29 cellular contexts compared by ENCODE assay signal in the genomic region with DNA sequence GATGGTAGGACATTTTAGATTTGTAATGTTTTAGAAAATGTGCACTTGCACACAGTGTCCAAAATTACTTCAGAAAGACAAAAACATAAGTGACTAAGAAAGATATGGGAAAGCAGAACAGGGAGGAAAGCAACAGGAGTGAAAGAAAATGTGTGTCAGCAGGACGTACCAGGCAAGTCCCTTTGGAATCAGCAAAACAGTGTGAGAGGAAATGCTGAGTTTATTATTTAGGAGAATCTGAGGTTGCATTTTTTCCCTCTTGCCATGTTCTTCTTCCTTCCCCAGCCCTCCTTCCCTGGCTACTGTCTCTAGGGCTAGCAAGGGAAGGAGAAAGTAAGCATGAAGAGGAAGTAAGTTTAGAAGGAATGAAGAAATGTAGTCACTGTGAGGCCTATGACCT.
DNase-seq lines count a peak whose midpoint lies in the region; ATAC-seq, FAIRE-seq and TF ChIP-seq lines count a peak whose summit lies in the region.
"Had no signal": no experiment of that assay in that cellular context is flagged by ENCODE, and none has a peak within 500 bp of the region (broad histone marks: within the 10 kb centered on the region; RNA-seq: fewer than 3 reads in every experiment).

No MANE protein-coding gene starts in this region.

- H4K91ac ChIP-seq in H1 (replicated peaks; ENCODE audit: insufficient read length, low read length), result no peak overlapping the region

- intact Hi-C loops in Right ventricle myocardium inferior (cut with DNase I) (no loop called here), cardiac septum (cut with DNase I) (no loop called here), right lobe of liver (cut with DNase I) (no loop called here), natural killer cell (cut with micrococcal nuclease) (no loop called here)

- H3K27me3 Mint-ChIP-seq in natural killer cell (ENCODE audit: low read depth in 2 of 2), result peaks cover 32 to 48% of the 10 kb centered on the region in 2 donors

- no peak overlapping the region for H2BK15ac ChIP-seq in H1 (ENCODE audit: low read length)

- H3K23ac ChIP-seq in H1 (ENCODE audit: insufficient read length), result no peak overlapping the region

- no peaks in the 10 kb centered on the region for H3K79me1 ChIP-seq in H1 (ENCODE audit: low read depth, low read length)

- no peaks in the 10 kb centered on the region for H3K36me3 Mint-ChIP-seq in natural killer cell
- H3K36me3 Mint-ChIP-seq: IgD-negative memory B cell, mesothelial cell of epicardium had no signal

- DNase-seq in Right ventricle myocardium inferior (ENCODE audit: missing footprints), result no peak
- no peak for DNase-seq in cardiac septum (ENCODE audit: low spot score)
- no peak for DNase-seq in H1 (ENCODE audit: low read depth in 1 of 2, low spot score in 2 of 2)
- no peak for DNase-seq in right lobe of liver
- DNase-seq in NCI-H187 (lab: John Stamatoyannopoulos, UW), result no peak
- no peak for DNase-seq in dedifferentiated amniotic fluid mesenchymal stem cell (ENCODE audit: extremely low spot score)
- no peak for DNase-seq in natural killer cell
- no peak for DNase-seq in NCI-H524 (lab: John Stamatoyannopoulos, UW)
- DNase-seq: 8988T; activated CD4-positive, alpha-beta T cell treated with anti-CD3 and anti-CD28 coated beads, Interleukin-2, amount 50 U/mL, for 4 hours; activated gamma-delta T cell; activated T-cell treated with anti-CD3 and anti-CD28 coated beads for 4 hours; BE2C; Caco-2; foreskin keratinocyte; islet precursor cell; NCI-H187 treated with DMSO at 0.1 percent for 48 hours; NCI-H82; PC-9; SJCRH30; stimulated activated CD4-positive, alpha-beta T cell treated with anti-CD3 and anti-CD28 coated beads, Interleukin-4, amount 100 ng/mL, for 1 hour; T-helper 17 cell had no signal

- H3K27me3 ChIP-seq in H1 (replicated peaks in 1 of 4; ENCODE audit: control insufficient read depth in 3 of 4, extremely low read depth in 1 of 4, insufficient read depth in 3 of 4, low read length in 3 of 4) (no peaks in the 10 kb centered on the region), right lobe of liver (no peaks in the 10 kb centered on the region)
- H3K27me3 ChIP-seq: BE2C, foreskin keratinocyte had no signal

- H2BK5ac ChIP-seq in H1 (ENCODE audit: low read depth, low read length), result no peak overlapping the region

- no peaks in the 10 kb centered on the region for H3K23me2 ChIP-seq in H1 (ENCODE audit: low read depth, low read length)

- no peaks in the 10 kb centered on the region for H3K4me1 Mint-ChIP-seq in natural killer cell
- H3K4me1 Mint-ChIP-seq: IgD-negative memory B cell, mesothelial cell of epicardium, T-helper 17 cell had no signal

- no peak overlapping the region for H3K4me2 ChIP-seq in H1 (ENCODE audit: insufficient read depth in 1 of 2, low read depth in 2 of 2, low read length in 2 of 2)
- H3K4me2 ChIP-seq: PC-9, smooth muscle cell had no signal

- TF ChIP-seq CTCF in H1 (IDR thresholded peaks at IDR 0.05; ENCODE audit: control extremely low read depth in 1 of 3, insufficient read depth in 1 of 3, low read depth in 1 of 3, low read length in 3 of 3) (no peak), right lobe of liver (IDR thresholded peaks at IDR 0.05) (no peak), natural killer cell (IDR thresholded peaks at IDR 0.05) (no peak)

- FAIRE-seq in H1 (lab: Jason Lieb, UNC), result no peak
- FAIRE-seq: bronchial epithelial cell had no signal

- H3K9me3 ChIP-seq in H1 (ENCODE audit: insufficient read depth in 2 of 2, low read depth in 1 of 2, low read length in 1 of 2), result no peaks in the 10 kb centered on the region
- peaks cover 0 to 3% (median 0%) of the 10 kb centered on the region in 4 donors for H3K9me3 ChIP-seq in right lobe of liver
- H3K9me3 ChIP-seq: BE2C, Caco-2, prostate gland had no signal

- TF ChIP-seq EP300 in H1 (IDR thresholded peaks at IDR 0.05; ENCODE audit: borderline replicate concordance in 1 of 2, low read depth in 2 of 2, low read length in 2 of 2), result no peak

- no peak overlapping the region for H4K8ac ChIP-seq in H1 (ENCODE audit: extremely low read depth, insufficient read depth, low read length)

- no peak overlapping the region for H3K9ac ChIP-seq in H1 (replicated peaks in 1 of 4; ENCODE audit: extremely low read depth in 1 of 4, low read depth in 3 of 4, low read length in 3 of 4)

- H3K27ac ChIP-seq in H1 (ENCODE audit: low read depth, low read length), result no peak overlapping the region
- no peak overlapping the region for H3K27ac ChIP-seq in right lobe of liver
- H3K27ac ChIP-seq: foreskin keratinocyte, PC-9, prostate gland, SJCRH30, VCaP had no signal

- H3K9me3 Mint-ChIP-seq in natural killer cell, result no peaks in the 10 kb centered on the region

- H3K79me2 ChIP-seq in H1 (ENCODE audit: control insufficient read depth in 1 of 2, insufficient read depth in 2 of 2, low read length in 2 of 2), result no peaks in the 10 kb centered on the region

- H3K4me3 ChIP-seq in H1 (ENCODE audit: extremely low read depth in 1 of 4, insufficient read depth in 2 of 4, low read depth in 3 of 4, low read length in 4 of 4) (no peak overlapping the region), right lobe of liver (no peak overlapping the region)
- H3K4me3 ChIP-seq: PC-9, prostate gland, SJCRH30, smooth muscle cell had no signal

- 80% methylated on average over 1 of the region's 1 CpG; no CpG with 5 or more reads in 1 of the 2 experiments for WGBS in H1 (ENCODE audit: extremely low coverage in 1 of 2, insufficient coverage in 1 of 2, insufficient read length in 1 of 2, insufficient replicate concordance in 2 of 2, low coverage in 1 of 2, low lambda C conversion rate in 2 of 2, missing lambda C conversion rate in 1 of 2), 2 experiments
- WGBS in right lobe of liver (ENCODE audit: insufficient coverage, low coverage, low lambda C conversion rate, missing lambda C conversion rate), result 31% methylated on average over 1 of the region's 1 CpG

- H2BK12ac ChIP-seq in H1 (ENCODE audit: low read depth, low read length), result no peak overlapping the region

- H3K4me1 ChIP-seq in H1 (replicated peaks in 1 of 4; ENCODE audit: control insufficient read depth in 3 of 4, insufficient read depth in 4 of 4, low read length in 3 of 4), result no peaks in the 10 kb centered on the region
- H3K4me1 ChIP-seq in right lobe of liver, result no peaks in the 10 kb centered on the region
- H3K4me1 ChIP-seq: BE2C, Caco-2, foreskin keratinocyte, prostate gland, SJCRH30 had no signal

- peak overlapping the region; percentile 82; the same call in 1 of the 2 replicates for H2AFZ ChIP-seq in H1 (ENCODE audit: low read length)
- H2AFZ ChIP-seq: PC-9 had no signal

- H3K18ac ChIP-seq in H1 (ENCODE audit: extremely low read depth, low read length), result no peak overlapping the region

- TF ChIP-seq POLR2A in H1 (IDR thresholded peaks at IDR 0.05; ENCODE audit: control extremely low read depth in 1 of 2, low read depth in 2 of 2, low read length in 2 of 2) (no peak), right lobe of liver (IDR thresholded peaks at IDR 0.05) (peak; percentile 29)

- no peak overlapping the region for H3K14ac ChIP-seq in H1 (ENCODE audit: insufficient read length)

- no peak overlapping the region for H3K56ac ChIP-seq in H1 (replicated peaks; ENCODE audit: insufficient read length, low read depth, low read length)

- H4K5ac ChIP-seq in H1 (ENCODE audit: insufficient read length, low read depth, low read length), result no peak overlapping the region

- H3K27ac Mint-ChIP-seq in natural killer cell, result no peak overlapping the region
- H3K27ac Mint-ChIP-seq: IgD-negative memory B cell; mesothelial cell of epicardium; stimulated activated naive CD8-positive, alpha-beta T cell treated with anti-CD3 and anti-CD28 coated beads, Interleukin-15, Interleukin-2, amounts not matched to agents 100 ng/mL and 50 ng/mL, for 24 hours; T-helper 17 cell had no signal

- H2AK5ac ChIP-seq in H1 (ENCODE audit: low read depth, low read length), result no peak overlapping the region

- POLR2A ChIA-PET in H1 (lab: Charles Lee; ENCODE audit: partially characterized antibody), result interaction anchor here (0.5 kb wide), 1 partner anchor 1190 kb away, joined by 3 read pairs; no protein-coding TSS in a partner anchor

- ATAC-seq in Right ventricle myocardium inferior (peak; percentile 89), right lobe of liver (peak; percentile 62 to 76 (median 70)), natural killer cell (no peak)
- ATAC-seq: foreskin keratinocyte, T-helper 17 cell had no signal

- H2BK120ac ChIP-seq in H1 (replicated peaks; ENCODE audit: low read depth, low read length), result no peak overlapping the region

- no peak overlapping the region for H2BK20ac ChIP-seq in H1 (ENCODE audit: low read length)

- H4K20me1 ChIP-seq in H1 (replicated peaks in 1 of 2; ENCODE audit: control insufficient read depth in 1 of 2, insufficient read depth in 2 of 2, low read length in 2 of 2), result no peaks in the 10 kb centered on the region

- TF ChIP-seq RAD21 in H1 (IDR thresholded peaks at IDR 0.05 in 1 of 2, conservative IDR thresholded peaks at IDR 0.05 in 1 of 2; ENCODE audit: low read depth in 2 of 2, low read length in 2 of 2), result no peak

- H3K36me3 ChIP-seq in H1 (ENCODE audit: control insufficient read depth in 2 of 4, insufficient read depth in 4 of 4, low read length in 3 of 4) (no peaks in the 10 kb centered on the region), right lobe of liver (no peaks in the 10 kb centered on the region)
- H3K36me3 ChIP-seq: BE2C, prostate gland, SJCRH30 had no signal

- no peak overlapping the region for H3K4me3 Mint-ChIP-seq in natural killer cell
- H3K4me3 Mint-ChIP-seq: IgD-negative memory B cell; mesothelial cell of epicardium; stimulated activated naive CD8-positive, alpha-beta T cell treated with anti-CD3 and anti-CD28 coated beads, Interleukin-15, Interleukin-2, amounts not matched to agents 100 ng/mL and 50 ng/mL, for 24 hours; T-helper 17 cell had no signal

- H3K4ac ChIP-seq in H1 (replicated peaks; ENCODE audit: insufficient read length, low read depth, low read length), result no peak overlapping the region

- CTCF ChIA-PET in H1 (lab: Charles Lee; ENCODE audit: partially characterized antibody), result no interaction called here

TF ChIP-seq in H1, 55 proteins besides CTCF, POLR2A, EP300 and RAD21 (continues in another document):
- TF ChIP-seq RFX5 (IDR thresholded peaks at IDR 0.05; ENCODE audit: borderline replicate concordance, low read depth, low read length), result no peak
- no peak for TF ChIP-seq HDAC2 (IDR thresholded peaks at IDR 0.05; ENCODE audit: borderline replicate concordance in 1 of 2, low read depth in 2 of 2, low read length in 2 of 2)
- no peak for TF ChIP-seq SUZ12 (IDR thresholded peaks at IDR 0.05; ENCODE audit: low read length)
- no peak for TF ChIP-seq CHD1 (IDR thresholded peaks at IDR 0.05; ENCODE audit: low read depth, low read length)
- no peak for TF ChIP-seq PHF8 (conservative IDR thresholded peaks at IDR 0.05; ENCODE audit: low read depth, low read length)
- TF ChIP-seq SP1 (IDR thresholded peaks at IDR 0.05; ENCODE audit: low read depth, low read length), result no peak
- TF ChIP-seq GTF2F1 (IDR thresholded peaks at IDR 0.05; ENCODE audit: borderline replicate concordance, low read depth, low read length), result no peak
- no peak for TF ChIP-seq BRCA1 (IDR thresholded peaks at IDR 0.05; ENCODE audit: low read depth, low read length)
- no peak for TF ChIP-seq NRF1 (IDR thresholded peaks at IDR 0.05; ENCODE audit: low read depth, low read length)
- TF ChIP-seq JUND (IDR thresholded peaks at IDR 0.05; ENCODE audit: low read length), result no peak
- TF ChIP-seq SIX5 (IDR thresholded peaks at IDR 0.05; ENCODE audit: low read depth, low read length), result no peak

Comparison
In these comparisons a context has a peak if more than half of its experiments do, and no peak if none do; other contexts are left out.
1. ATAC-seq: peak in Right ventricle myocardium inferior (single experiment) and right lobe of liver (4 of 4); none in natural killer cell (0 of 3).